1 cellular context compared by ENCODE assay signal in genomic region chr1:20486457-20487235, GRCh38.
TF ChIP-seq lines count a peak whose summit lies in the region.

No MANE protein-coding gene starts in this region.

TF ChIP-seq in HepG2, 621 proteins besides CTCF, POLR2A, EP300 and RAD21 (continued from another document and continues in another):
- TF ChIP-seq, protein P1, sequence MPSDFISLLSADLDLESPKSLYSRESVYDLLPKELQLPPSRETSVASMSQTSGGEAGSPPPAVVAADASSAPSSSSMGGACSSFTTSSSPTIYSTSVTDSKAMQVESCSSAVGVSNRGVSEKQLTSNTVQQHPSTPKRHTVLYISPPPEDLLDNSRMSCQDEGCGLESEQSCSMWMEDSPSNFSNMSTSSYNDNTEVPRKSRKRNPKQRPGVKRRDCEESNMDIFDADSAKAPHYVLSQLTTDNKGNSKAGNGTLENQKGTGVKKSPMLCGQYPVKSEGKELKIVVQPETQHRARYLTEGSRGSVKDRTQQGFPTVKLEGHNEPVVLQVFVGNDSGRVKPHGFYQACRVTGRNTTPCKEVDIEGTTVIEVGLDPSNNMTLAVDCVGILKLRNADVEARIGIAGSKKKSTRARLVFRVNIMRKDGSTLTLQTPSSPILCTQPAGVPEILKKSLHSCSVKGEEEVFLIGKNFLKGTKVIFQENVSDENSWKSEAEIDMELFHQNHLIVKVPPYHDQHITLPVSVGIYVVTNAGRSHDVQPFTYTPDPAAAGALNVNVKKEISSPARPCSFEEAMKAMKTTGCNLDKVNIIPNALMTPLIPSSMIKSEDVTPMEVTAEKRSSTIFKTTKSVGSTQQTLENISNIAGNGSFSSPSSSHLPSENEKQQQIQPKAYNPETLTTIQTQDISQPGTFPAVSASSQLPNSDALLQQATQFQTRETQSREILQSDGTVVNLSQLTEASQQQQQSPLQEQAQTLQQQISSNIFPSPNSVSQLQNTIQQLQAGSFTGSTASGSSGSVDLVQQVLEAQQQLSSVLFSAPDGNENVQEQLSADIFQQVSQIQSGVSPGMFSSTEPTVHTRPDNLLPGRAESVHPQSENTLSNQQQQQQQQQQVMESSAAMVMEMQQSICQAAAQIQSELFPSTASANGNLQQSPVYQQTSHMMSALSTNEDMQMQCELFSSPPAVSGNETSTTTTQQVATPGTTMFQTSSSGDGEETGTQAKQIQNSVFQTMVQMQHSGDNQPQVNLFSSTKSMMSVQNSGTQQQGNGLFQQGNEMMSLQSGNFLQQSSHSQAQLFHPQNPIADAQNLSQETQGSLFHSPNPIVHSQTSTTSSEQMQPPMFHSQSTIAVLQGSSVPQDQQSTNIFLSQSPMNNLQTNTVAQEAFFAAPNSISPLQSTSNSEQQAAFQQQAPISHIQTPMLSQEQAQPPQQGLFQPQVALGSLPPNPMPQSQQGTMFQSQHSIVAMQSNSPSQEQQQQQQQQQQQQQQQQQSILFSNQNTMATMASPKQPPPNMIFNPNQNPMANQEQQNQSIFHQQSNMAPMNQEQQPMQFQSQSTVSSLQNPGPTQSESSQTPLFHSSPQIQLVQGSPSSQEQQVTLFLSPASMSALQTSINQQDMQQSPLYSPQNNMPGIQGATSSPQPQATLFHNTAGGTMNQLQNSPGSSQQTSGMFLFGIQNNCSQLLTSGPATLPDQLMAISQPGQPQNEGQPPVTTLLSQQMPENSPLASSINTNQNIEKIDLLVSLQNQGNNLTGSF (CRISPR knock-in tag; IDR thresholded peaks at IDR 0.05), result no peak
- no peak for TF ChIP-seq SMAD9 (CRISPR knock-in tag; IDR thresholded peaks at IDR 0.05)
- TF ChIP-seq ZNF816 (CRISPR knock-in tag; IDR thresholded peaks at IDR 0.05; ENCODE audit: borderline replicate concordance), result no peak
- TF ChIP-seq, protein P2, sequence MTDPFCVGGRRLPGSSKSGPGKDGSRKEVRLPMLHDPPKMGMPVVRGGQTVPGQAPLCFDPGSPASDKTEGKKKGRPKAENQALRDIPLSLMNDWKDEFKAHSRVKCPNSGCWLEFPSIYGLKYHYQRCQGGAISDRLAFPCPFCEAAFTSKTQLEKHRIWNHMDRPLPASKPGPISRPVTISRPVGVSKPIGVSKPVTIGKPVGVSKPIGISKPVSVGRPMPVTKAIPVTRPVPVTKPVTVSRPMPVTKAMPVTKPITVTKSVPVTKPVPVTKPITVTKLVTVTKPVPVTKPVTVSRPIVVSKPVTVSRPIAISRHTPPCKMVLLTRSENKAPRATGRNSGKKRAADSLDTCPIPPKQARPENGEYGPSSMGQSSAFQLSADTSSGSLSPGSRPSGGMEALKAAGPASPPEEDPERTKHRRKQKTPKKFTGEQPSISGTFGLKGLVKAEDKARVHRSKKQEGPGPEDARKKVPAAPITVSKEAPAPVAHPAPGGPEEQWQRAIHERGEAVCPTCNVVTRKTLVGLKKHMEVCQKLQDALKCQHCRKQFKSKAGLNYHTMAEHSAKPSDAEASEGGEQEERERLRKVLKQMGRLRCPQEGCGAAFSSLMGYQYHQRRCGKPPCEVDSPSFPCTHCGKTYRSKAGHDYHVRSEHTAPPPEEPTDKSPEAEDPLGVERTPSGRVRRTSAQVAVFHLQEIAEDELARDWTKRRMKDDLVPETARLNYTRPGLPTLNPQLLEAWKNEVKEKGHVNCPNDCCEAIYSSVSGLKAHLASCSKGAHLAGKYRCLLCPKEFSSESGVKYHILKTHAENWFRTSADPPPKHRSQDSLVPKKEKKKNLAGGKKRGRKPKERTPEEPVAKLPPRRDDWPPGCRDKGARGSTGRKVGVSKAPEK (CRISPR knock-in tag; IDR thresholded peaks at IDR 0.05; ENCODE audit: borderline replicate concordance), result no peak
- peak; percentile 77; the same call in 1 of the 2 replicates for TF ChIP-seq KDM2A (CRISPR knock-in tag; IDR thresholded peaks at IDR 0.05; ENCODE audit: borderline replicate concordance, low read depth)
- TF ChIP-seq, protein P3, sequence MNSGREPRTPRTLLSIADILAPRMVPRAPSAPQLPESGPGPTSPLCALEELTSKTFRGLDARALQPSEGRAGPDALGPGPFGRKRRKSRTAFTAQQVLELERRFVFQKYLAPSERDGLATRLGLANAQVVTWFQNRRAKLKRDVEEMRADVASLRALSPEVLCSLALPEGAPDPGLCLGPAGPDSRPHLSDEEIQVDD (CRISPR knock-in tag; IDR thresholded peaks at IDR 0.05; ENCODE audit: borderline replicate concordance), result no peak
- TF ChIP-seq ZFYVE20 (CRISPR knock-in tag; IDR thresholded peaks at IDR 0.05; ENCODE audit: borderline replicate concordance, low read depth), result no peak
- 0 out of 2 replicates have a peak, but pooled peaks have one; percentile 62 for TF ChIP-seq ZNF451 (CRISPR knock-in tag; IDR thresholded peaks at IDR 0.05)
- TF ChIP-seq ARHGAP35 (CRISPR knock-in tag; IDR thresholded peaks at IDR 0.05; ENCODE audit: borderline replicate concordance), result no peak; the same call in 1 of the 2 replicates
- TF ChIP-seq KLF13 (CRISPR knock-in tag; IDR thresholded peaks at IDR 0.05), result no peak
- no peak for TF ChIP-seq ZNF207 (IDR thresholded peaks at IDR 0.05; ENCODE audit: borderline replicate concordance)
- peak; percentile 49; the same call in 1 of the 2 replicates for TF ChIP-seq ZMAT3 (CRISPR knock-in tag; conservative IDR thresholded peaks at IDR 0.05)
- TF ChIP-seq, protein P4, sequence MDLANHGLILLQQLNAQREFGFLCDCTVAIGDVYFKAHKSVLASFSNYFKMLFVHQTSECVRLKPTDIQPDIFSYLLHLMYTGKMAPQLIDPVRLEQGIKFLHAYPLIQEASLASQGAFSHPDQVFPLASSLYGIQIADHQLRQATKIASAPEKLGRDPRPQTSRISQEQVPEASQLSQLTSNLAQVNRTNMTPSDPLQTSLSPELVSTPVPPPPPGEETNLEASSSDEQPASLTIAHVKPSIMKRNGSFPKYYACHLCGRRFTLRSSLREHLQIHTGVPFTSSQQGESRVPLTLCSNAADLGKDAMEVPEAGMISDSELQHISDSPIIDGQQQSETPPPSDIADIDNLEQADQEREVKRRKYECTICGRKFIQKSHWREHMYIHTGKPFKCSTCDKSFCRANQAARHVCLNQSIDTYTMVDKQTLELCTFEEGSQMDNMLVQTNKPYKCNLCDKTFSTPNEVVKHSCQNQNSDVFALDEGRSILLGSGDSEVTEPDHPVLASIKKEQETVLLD (CRISPR knock-in tag; IDR thresholded peaks at IDR 0.05; ENCODE audit: low read depth), result no peak; the same call in 1 of the 2 replicates
- TF ChIP-seq CHD2 (IDR thresholded peaks at IDR 0.05; ENCODE audit: low read depth, low read length), result no peak; the same call in 1 of the 2 replicates
- no peak for TF ChIP-seq ATM (IDR thresholded peaks at IDR 0.05; ENCODE audit: borderline replicate concordance)
- TF ChIP-seq ZNF788 (CRISPR knock-in tag; IDR thresholded peaks at IDR 0.05; ENCODE audit: borderline replicate concordance), result peak; percentile 20; the same call in 1 of the 2 replicates
- TF ChIP-seq NPAS2 (CRISPR knock-in tag; IDR thresholded peaks at IDR 0.05; ENCODE audit: borderline replicate concordance), result no peak
- TF ChIP-seq ZSCAN31 (CRISPR knock-in tag; IDR thresholded peaks at IDR 0.05; ENCODE audit: low read depth), result peak; percentile 59; the same call in 1 of the 2 replicates
- TF ChIP-seq, protein P5, sequence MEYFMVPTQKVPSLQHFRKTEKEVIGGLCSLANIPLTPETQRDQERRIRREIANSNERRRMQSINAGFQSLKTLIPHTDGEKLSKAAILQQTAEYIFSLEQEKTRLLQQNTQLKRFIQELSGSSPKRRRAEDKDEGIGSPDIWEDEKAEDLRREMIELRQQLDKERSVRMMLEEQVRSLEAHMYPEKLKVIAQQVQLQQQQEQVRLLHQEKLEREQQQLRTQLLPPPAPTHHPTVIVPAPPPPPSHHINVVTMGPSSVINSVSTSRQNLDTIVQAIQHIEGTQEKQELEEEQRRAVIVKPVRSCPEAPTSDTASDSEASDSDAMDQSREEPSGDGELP (IDR thresholded peaks at IDR 0.05; ENCODE audit: borderline replicate concordance, low read depth), result no peak; the same call in 1 of the 2 replicates
- no peak for TF ChIP-seq CC2D1A (CRISPR knock-in tag; IDR thresholded peaks at IDR 0.05)
- peak; percentile 36; the same call in 1 of the 2 replicates for TF ChIP-seq ZBTB43 (CRISPR knock-in tag; conservative IDR thresholded peaks at IDR 0.05)
- TF ChIP-seq HNRNPK (IDR thresholded peaks at IDR 0.05; ENCODE audit: low read depth, low read length, poor library complexity, severe bottlenecking), result no peak
- peak; percentile 79; the same call in 1 of the 2 replicates for TF ChIP-seq DMAP1 (CRISPR knock-in tag; IDR thresholded peaks at IDR 0.05)
- TF ChIP-seq ZNF614 (CRISPR knock-in tag; IDR thresholded peaks at IDR 0.05; ENCODE audit: borderline replicate concordance), result peak; percentile 16; the same call in 1 of the 2 replicates
- TF ChIP-seq, protein P6, sequence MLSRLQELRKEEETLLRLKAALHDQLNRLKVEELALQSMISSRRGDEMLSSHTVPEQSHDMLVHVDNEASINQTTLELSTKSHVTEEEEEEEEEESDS (CRISPR knock-in tag; IDR thresholded peaks at IDR 0.05; ENCODE audit: borderline replicate concordance), result peak; percentile 80; the same call in 1 of the 2 replicates
- peak; percentile 91 for TF ChIP-seq SP5 (CRISPR knock-in tag; IDR thresholded peaks at IDR 0.05; ENCODE audit: borderline replicate concordance, low read depth)
- TF ChIP-seq ZBTB25 (CRISPR knock-in tag; IDR thresholded peaks at IDR 0.05), result 0 out of 2 replicates have a peak, but pooled peaks have one; percentile 29
- TF ChIP-seq FOXA3 (CRISPR knock-in tag; IDR thresholded peaks at IDR 0.05), result peak; percentile 40
- TF ChIP-seq ZNF687 (CRISPR knock-in tag; IDR thresholded peaks at IDR 0.05), result peak; percentile 92
- TF ChIP-seq MATR3 (CRISPR knock-in tag; IDR thresholded peaks at IDR 0.05), result no peak
- TF ChIP-seq TBX2 (CRISPR knock-in tag; IDR thresholded peaks at IDR 0.05; ENCODE audit: borderline replicate concordance), result peak; percentile 68; the same call in 1 of the 2 replicates
- peak; percentile 40; the same call in 1 of the 2 replicates for TF ChIP-seq ZSCAN21 (CRISPR knock-in tag; IDR thresholded peaks at IDR 0.05; ENCODE audit: borderline replicate concordance)
- no peak for TF ChIP-seq SSRP1 (CRISPR knock-in tag; IDR thresholded peaks at IDR 0.05)
- no peak for TF ChIP-seq ZNF275 (CRISPR knock-in tag; IDR thresholded peaks at IDR 0.05; ENCODE audit: borderline replicate concordance)
- TF ChIP-seq ZNF772 (CRISPR knock-in tag; IDR thresholded peaks at IDR 0.05), result no peak
- TF ChIP-seq SMARCE1 (IDR thresholded peaks at IDR 0.05; ENCODE audit: borderline replicate concordance), result no peak
- no peak for TF ChIP-seq PCBP2 (optimal IDR thresholded peaks at IDR 0.05; ENCODE audit: low read depth, low read length, poor library complexity, severe bottlenecking)
- no peak for TF ChIP-seq ZNF44 (CRISPR knock-in tag; IDR thresholded peaks at IDR 0.05)
